In genomic region chr16:18805257-18805773, GRCh38 we compare ENCODE assay signal across 14 cellular contexts. TPM values are rescaled to one million over a fixed set of nuclear protein-coding genes. Genes with fewer than 3 reads are reported as not detected.
A peak's percentile ranks its signal among the peaks of the same experiment; 100 is the strongest.
DNase-seq lines count a peak whose midpoint lies in the region; ATAC-seq and TF ChIP-seq lines count a peak whose summit lies in the region.
"Had no signal": no experiment of that assay in that cellular context is flagged by ENCODE, and none has a peak within 500 bp of the region (broad histone marks: within the 10 kb centered on the region; RNA-seq: fewer than 3 reads in every experiment).

No MANE protein-coding gene starts in this region.

- H3T11ph ChIP-seq in H9 (ENCODE audit: low read length), result no peak overlapping the region

- no peak for DNase-seq in CD4-positive, alpha-beta T cell
- DNase-seq in H9, result no peak
- DNase-seq in activated CD4-positive, alpha-beta memory T cell treated with anti-CD3 and anti-CD28 coated beads, Interleukin-2, amount 10 ng/mL, durations not matched to agents 7 days and 5 days, result no peak
- DNase-seq in neural progenitor cell (ENCODE audit: low spot score), result no peak
- no peak for DNase-seq in lower lobe of right lung
- DNase-seq in hepatic stellate cell (ENCODE audit: low spot score), result no peak
- DNase-seq: adrenal gland, erythroblast, GF-D8, kidney glomerular epithelial cell, NCI-H1436 treated with DMSO at 0.1 percent for 48 hours, NCI-H446 treated with DMSO at 0.1 percent for 48 hours, PC-3 had no signal

- intact Hi-C loops in CD4-positive, alpha-beta T cell (cut with DNase I, micrococcal nuclease), result loop anchor here in 1 of 2 experiments (5.0 kb wide), 1 partner anchor 42 kb away; no protein-coding TSS in a partner anchor
- intact Hi-C loops in lower lobe of right lung (cut with DNase I), result no loop called here

- H3K9ac ChIP-seq in H9 (ENCODE audit: extremely low read depth, insufficient read length, low read length) (no peak overlapping the region), neural progenitor cell (no peak overlapping the region)

- H3K23ac ChIP-seq in H9 (ENCODE audit: insufficient read length, low read depth, low read length), result no peak overlapping the region

- H2BK5ac ChIP-seq in H9 (ENCODE audit: insufficient read length, low read length), result no peak overlapping the region

- no peak overlapping the region for H4K5ac ChIP-seq in H9 (ENCODE audit: insufficient read length, low read depth, low read length)

- H3K36me3 ChIP-seq in neural progenitor cell, result peaks cover 18% of the 10 kb centered on the region
- H3K36me3 ChIP-seq in lower lobe of right lung, result peaks cover 39% of the 10 kb centered on the region

- H3K36me3 Mint-ChIP-seq in CD4-positive, alpha-beta T cell (ENCODE audit: low read depth), result peaks cover 61% of the 10 kb centered on the region
- H3K36me3 Mint-ChIP-seq in H9 (ENCODE audit: insufficient read depth in 1 of 3, low read depth in 3 of 3) (peaks cover 30 to 38% (median 34%) of the 10 kb centered on the region in 3 experiments), neural progenitor cell (peaks cover 22% of the 10 kb centered on the region)
- H3K36me3 Mint-ChIP-seq in activated CD4-positive, alpha-beta memory T cell treated with anti-CD3 and anti-CD28 coated beads, Interleukin-2, amount 10 ng/mL, durations not matched to agents 7 days and 5 days (ENCODE audit: low read depth), result peaks cover 62% of the 10 kb centered on the region

- no peak for TF ChIP-seq CTCF in CD4-positive, alpha-beta T cell (IDR thresholded peaks at IDR 0.05)
- TF ChIP-seq CTCF in H9 (conservative IDR thresholded peaks at IDR 0.05), result no peak
- TF ChIP-seq CTCF in neural progenitor cell (IDR thresholded peaks at IDR 0.05), result no peak
- TF ChIP-seq CTCF in lower lobe of right lung (IDR thresholded peaks at IDR 0.05), result no peak

- H3K27me3 ChIP-seq in CD4-positive, alpha-beta T cell (ENCODE audit: control insufficient read depth, insufficient read depth, low read length), result no peaks in the 10 kb centered on the region
- H3K27me3 ChIP-seq in H9 (ENCODE audit: insufficient read depth, low read length), result no peaks in the 10 kb centered on the region
- no peaks in the 10 kb centered on the region for H3K27me3 ChIP-seq in neural progenitor cell
- H3K27me3 ChIP-seq in lower lobe of right lung (ENCODE audit: low read depth), result no peaks in the 10 kb centered on the region
- H3K27me3 ChIP-seq: adrenal gland had no signal

- H3F3A ChIP-seq in neural progenitor cell (ENCODE audit: low read depth), result peaks cover 38% of the 10 kb centered on the region

- H3K4ac ChIP-seq in H9 (ENCODE audit: low read depth, low read length), result no peak overlapping the region

- POLR2A ChIA-PET in CD4-positive, alpha-beta T cell (lab: Charles Lee), result interaction anchor here (10.2 kb wide), 1 partner anchor 16 kb away, joined by 232 read pairs; the partner anchor contains the start of gene RPS15A
- POLR2A ChIA-PET in activated CD4-positive, alpha-beta memory T cell treated with anti-CD3 and anti-CD28 coated beads, Interleukin-2, amount 10 ng/mL, durations not matched to agents 7 days and 5 days (lab: Charles Lee), result interaction anchor here (0.8 to 9.1 kb wide), 4 partner anchors 9 to 16 kb away, joined by 3 to 398 read pairs (median 4); partner anchors contain the start of gene RPS15A

- no peaks in the 10 kb centered on the region for H4K20me1 ChIP-seq in H9 (ENCODE audit: control insufficient read depth, insufficient read depth, insufficient read length)
- H4K20me1 ChIP-seq in neural progenitor cell (ENCODE audit: low read depth), result peaks cover 9% of the 10 kb centered on the region

- no CpG with 5 or more reads among the region's 2 CpGs for WGBS in H9 (ENCODE audit: extremely low coverage, insufficient read length, low lambda C conversion rate)

- no peaks in the 10 kb centered on the region for H3K79me1 ChIP-seq in H9 (ENCODE audit: insufficient read depth, low read depth, low read length, poor library complexity, severe bottlenecking)

- CTCF ChIA-PET in CD4-positive, alpha-beta T cell (lab: Charles Lee), result interaction anchor here (0.6 to 1.8 kb wide), 5 partner anchors 9 to 120 kb away, joined by 3 to 6 read pairs (median 4); partner anchors contain the start of gene SMG1
- CTCF ChIA-PET in activated CD4-positive, alpha-beta memory T cell treated with anti-CD3 and anti-CD28 coated beads, Interleukin-2, amount 10 ng/mL, durations not matched to agents 7 days and 5 days (lab: Charles Lee), result interaction anchor here (0.7 to 9.0 kb wide), 3 partner anchors 12 to 76 kb away, joined by 3 to 144 read pairs (median 100); partner anchors contain the start of gene RPS15A

- H3K4me2 ChIP-seq in H9 (ENCODE audit: insufficient read depth, insufficient read length, low read length) (no peak overlapping the region), neural progenitor cell (peak overlapping the region; percentile 45)

- H3K56ac ChIP-seq in H9 (ENCODE audit: insufficient read length, low read depth, low read length), result no peak overlapping the region

- H2BK120ac ChIP-seq in H9 (ENCODE audit: low read depth, low read length, poor library complexity, severe bottlenecking), result no peak overlapping the region

- no peak overlapping the region for H2AK5ac ChIP-seq in H9 (ENCODE audit: insufficient read length, low read length)

- H3K79me2 ChIP-seq in H9 (ENCODE audit: insufficient read depth, low read length) (peaks cover 8% of the 10 kb centered on the region; the same call in 1 of the 2 replicates), neural progenitor cell (ENCODE audit: low read depth) (peaks cover 34% of the 10 kb centered on the region)

- H3K27ac Mint-ChIP-seq in CD4-positive, alpha-beta T cell, result peak overlapping the region; percentile 77
- H3K27ac Mint-ChIP-seq in H9 (peak overlapping the region in 2 of 3 experiments; percentile 38 to 95; a peak in 4 of 7 replicates), neural progenitor cell (no peak overlapping the region)
- peak overlapping the region; percentile 88 for H3K27ac Mint-ChIP-seq in activated CD4-positive, alpha-beta memory T cell treated with anti-CD3 and anti-CD28 coated beads, Interleukin-2, amount 10 ng/mL, durations not matched to agents 7 days and 5 days

- no peaks in the 10 kb centered on the region for H3K9me3 Mint-ChIP-seq in CD4-positive, alpha-beta T cell
- H3K9me3 Mint-ChIP-seq in H9 (no peaks in the 10 kb centered on the region; a peak in 1 of 5 replicates), neural progenitor cell (no peaks in the 10 kb centered on the region)
- H3K9me3 Mint-ChIP-seq in activated CD4-positive, alpha-beta memory T cell treated with anti-CD3 and anti-CD28 coated beads, Interleukin-2, amount 10 ng/mL, durations not matched to agents 7 days and 5 days, result no peaks in the 10 kb centered on the region

- H2BK15ac ChIP-seq in H9 (ENCODE audit: low read depth, low read length), result no peak overlapping the region

- H2AFZ ChIP-seq in H9 (ENCODE audit: low read length) (no peak overlapping the region), neural progenitor cell (replicated peaks) (no peak overlapping the region)

- H3K4me1 Mint-ChIP-seq in CD4-positive, alpha-beta T cell (ENCODE audit: low read depth), result peaks cover 23% of the 10 kb centered on the region
- H3K4me1 Mint-ChIP-seq in H9, result peaks cover 41 to 43% of the 10 kb centered on the region in 2 experiments
- H3K4me1 Mint-ChIP-seq in activated CD4-positive, alpha-beta memory T cell treated with anti-CD3 and anti-CD28 coated beads, Interleukin-2, amount 10 ng/mL, durations not matched to agents 7 days and 5 days, result peaks cover 50% of the 10 kb centered on the region
- H3K4me1 Mint-ChIP-seq in neural progenitor cell, result peaks cover 43% of the 10 kb centered on the region

- H3K27me3 Mint-ChIP-seq in CD4-positive, alpha-beta T cell, result no peaks in the 10 kb centered on the region
- H3K27me3 Mint-ChIP-seq in H9 (ENCODE audit: low read depth) (no peaks in the 10 kb centered on the region), neural progenitor cell (ENCODE audit: insufficient read depth, low read depth) (peaks cover 8% of the 10 kb centered on the region)
- no peaks in the 10 kb centered on the region for H3K27me3 Mint-ChIP-seq in activated CD4-positive, alpha-beta memory T cell treated with anti-CD3 and anti-CD28 coated beads, Interleukin-2, amount 10 ng/mL, durations not matched to agents 7 days and 5 days

- ATAC-seq in CD4-positive, alpha-beta T cell (ENCODE audit: poor library complexity), result no peak
- no peak for ATAC-seq in GM21360 (IDR thresholded peaks at IDR 0.05; ENCODE audit: unreplicated experiment)
- ATAC-seq in lower lobe of right lung, result no peak
- ATAC-seq: PC-3 had no signal

- H2BK20ac ChIP-seq in H9 (ENCODE audit: low read depth, low read length, poor library complexity, severe bottlenecking), result no peak overlapping the region

- no peak overlapping the region for H3K18ac ChIP-seq in H9 (ENCODE audit: insufficient read length, low read depth, low read length)

- H3K4me3 ChIP-seq in neural progenitor cell (no peak overlapping the region), lower lobe of right lung (no peak overlapping the region)
- H3K4me3 ChIP-seq: adrenal gland had no signal

- H4K91ac ChIP-seq in H9 (ENCODE audit: insufficient read length, low read depth, low read length), result no peak overlapping the region

- H2BK12ac ChIP-seq in H9 (ENCODE audit: insufficient read length, low read depth, low read length), result no peak overlapping the region

- H3K4me3 Mint-ChIP-seq in CD4-positive, alpha-beta T cell, result no peak overlapping the region
- no peak overlapping the region; a peak in 1 of 5 replicates for H3K4me3 Mint-ChIP-seq in H9
- H3K4me3 Mint-ChIP-seq in activated CD4-positive, alpha-beta memory T cell treated with anti-CD3 and anti-CD28 coated beads, Interleukin-2, amount 10 ng/mL, durations not matched to agents 7 days and 5 days, result no peak overlapping the region
- no peak overlapping the region for H3K4me3 Mint-ChIP-seq in neural progenitor cell

- peaks cover 5% of the 10 kb centered on the region for H3K23me2 ChIP-seq in H9 (ENCODE audit: insufficient read length, low read depth, low read length, poor library complexity, severe bottlenecking)

- no peak overlapping the region for H4K8ac ChIP-seq in H9 (replicated peaks; ENCODE audit: insufficient read length, low read depth, low read length)

- H3K27ac ChIP-seq in CD4-positive, alpha-beta T cell (ENCODE audit: low read depth, low read length), result no peak overlapping the region
- H3K27ac ChIP-seq in H9 (ENCODE audit: insufficient read length, low read depth, low read length), result no peak overlapping the region
- no peak overlapping the region for H3K27ac ChIP-seq in neural progenitor cell
- H3K27ac ChIP-seq in lower lobe of right lung, result no peak overlapping the region
- H3K27ac ChIP-seq: adrenal gland had no signal

- H3K4me1 ChIP-seq in H9 (ENCODE audit: insufficient read depth, low read length), result no peaks in the 10 kb centered on the region
- H3K4me1 ChIP-seq in neural progenitor cell, result peaks cover 23% of the 10 kb centered on the region
- H3K4me1 ChIP-seq in lower lobe of right lung, result peaks cover 35% of the 10 kb centered on the region

- H3K14ac ChIP-seq in H9 (ENCODE audit: insufficient read depth, low read length), result no peak overlapping the region

- H3K9me3 ChIP-seq in CD4-positive, alpha-beta T cell (ENCODE audit: control insufficient read depth, low read length), result no peaks in the 10 kb centered on the region
- H3K9me3 ChIP-seq in H9 (ENCODE audit: control insufficient read depth, low read depth, low read length) (no peaks in the 10 kb centered on the region), neural progenitor cell (ENCODE audit: low read depth) (no peaks in the 10 kb centered on the region), lower lobe of right lung (no peaks in the 10 kb centered on the region)
- H3K9me3 ChIP-seq: adrenal gland had no signal

RNA-seq across cellular contexts. Expression of gene ARL6IP1, which starts 4.0 kb away (rescaled TPM):
- 100 to 1,000 TPM; 109 to 111 TPM for total RNA-seq in CD4-positive, alpha-beta T cell
- 197 and 205 TPM in 2 replicates for total RNA-seq in H9 (2021)
- total RNA-seq in activated CD4-positive, alpha-beta memory T cell treated with anti-CD3 and anti-CD28 coated beads, Interleukin-2, amount 10 ng/mL, durations not matched to agents 7 days and 5 days, result 100 to 1,000 TPM; 264 to 277 TPM
- total RNA-seq in neural progenitor cell (ENCODE audit: low replicate concordance), result 777 and 813 TPM in 2 replicates
- 130 TPM for total RNA-seq in lower lobe of right lung

RNA-seq across cellular contexts. Expression of gene RPS15A, which starts 15.2 kb away (rescaled TPM):
- total RNA-seq in CD4-positive, alpha-beta T cell, result 1,000 to 10,000 TPM; 3,821 to 3,943 TPM
- total RNA-seq in H9 (2021) (1,968 and 1,990 TPM in 2 replicates), neural progenitor cell (ENCODE audit: low replicate concordance) (3,933 and 4,863 TPM in 2 replicates), lower lobe of right lung (1,084 TPM)
- 1,000 to 10,000 TPM; 1,725 to 1,747 TPM for total RNA-seq in activated CD4-positive, alpha-beta memory T cell treated with anti-CD3 and anti-CD28 coated beads, Interleukin-2, amount 10 ng/mL, durations not matched to agents 7 days and 5 days
